In the genomic region with DNA sequence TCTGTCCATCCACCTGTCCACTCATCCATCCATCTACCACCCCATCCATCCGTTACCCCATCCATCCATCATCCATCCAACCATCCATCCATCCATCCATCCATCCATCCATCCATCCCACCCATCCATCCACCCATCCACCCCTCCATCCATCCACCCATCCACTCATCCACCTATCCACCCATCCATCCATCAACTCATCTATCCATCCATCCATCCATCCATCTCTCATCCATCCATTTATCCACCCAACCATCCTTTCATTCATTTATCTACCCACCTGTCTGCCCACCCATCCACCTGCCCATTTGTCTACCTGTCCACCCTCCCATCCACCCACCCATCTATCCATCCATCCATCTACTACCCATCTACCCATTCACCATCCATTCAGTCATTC, we compare ENCODE assay signal across 2 cellular contexts.
TF ChIP-seq lines count a peak whose summit lies in the region.

No MANE protein-coding gene starts in this region.

TF ChIP-seq in HEK293, 187 proteins besides CTCF, POLR2A, EP300 and RAD21 (continued from another document):
- TF ChIP-seq KLF17 (tag by site-specific recombination; IDR thresholded peaks at IDR 0.05) = no peak
- 0 out of 2 replicates have a peak, but pooled peaks have one; percentile 51 for TF ChIP-seq ZNF473 (tag by site-specific recombination; IDR thresholded peaks at IDR 0.05)
- TF ChIP-seq ZNF366 (tag by site-specific recombination; conservative IDR thresholded peaks at IDR 0.05) = peak; percentile 99
- TF ChIP-seq ZNF580 (tag by site-specific recombination; IDR thresholded peaks at IDR 0.05) = no peak
- peak; percentile 30; the same call in 1 of the 2 replicates for TF ChIP-seq EGR2 (tag by site-specific recombination; IDR thresholded peaks at IDR 0.05; ENCODE audit: low read depth)
- TF ChIP-seq ZNF449 (tag by site-specific recombination; IDR thresholded peaks at IDR 0.05) = no peak
- no peak for TF ChIP-seq ZNF174 (tag by site-specific recombination; IDR thresholded peaks at IDR 0.05)
- TF ChIP-seq ZNF660 (tag by site-specific recombination; IDR thresholded peaks at IDR 0.05) = no peak
- TF ChIP-seq ZNF621 (tag by site-specific recombination; IDR thresholded peaks at IDR 0.05) = peak; percentile 82; the same call in 1 of the 2 replicates
- TF ChIP-seq ZNF335 (tag by site-specific recombination; conservative IDR thresholded peaks at IDR 0.05) = no peak
- no peak for TF ChIP-seq ZNF785 (tag by site-specific recombination; IDR thresholded peaks at IDR 0.05)
- TF ChIP-seq GLIS1 (tag by site-specific recombination; IDR thresholded peaks at IDR 0.05) = no peak
- no peak for TF ChIP-seq KLF1 (tag by site-specific recombination; IDR thresholded peaks at IDR 0.05)
- no peak for TF ChIP-seq ZNF792 (tag by site-specific recombination; IDR thresholded peaks at IDR 0.05)
- TF ChIP-seq ZBTB17 (tag by site-specific recombination; IDR thresholded peaks at IDR 0.05) = peak; percentile 92
- no peak for TF ChIP-seq ZNF146 (tag by site-specific recombination; IDR thresholded peaks at IDR 0.05)
- TF ChIP-seq ZNF311 (tag by site-specific recombination; IDR thresholded peaks at IDR 0.05; ENCODE audit: borderline replicate concordance) = 0 out of 2 replicates have a peak, but pooled peaks have one; percentile 50
- TF ChIP-seq ZNF521 (tag by site-specific recombination; IDR thresholded peaks at IDR 0.05) = 0 out of 2 replicates have a peak, but pooled peaks have one; percentile 56

TF ChIP-seq in IMR-90, 13 proteins besides CTCF, POLR2A, EP300 and RAD21 (continued from another document):
- TF ChIP-seq MAZ (IDR thresholded peaks at IDR 0.05; ENCODE audit: borderline replicate concordance, low read depth, low read length) (no peak), USF2 (IDR thresholded peaks at IDR 0.05; ENCODE audit: low read depth, low read length) (no peak), ELK1 (IDR thresholded peaks at IDR 0.05; ENCODE audit: borderline replicate concordance, low read depth, low read length) (no peak)
